Comparison of ENCODE assay signal across 11 cellular contexts in the genomic region with DNA sequence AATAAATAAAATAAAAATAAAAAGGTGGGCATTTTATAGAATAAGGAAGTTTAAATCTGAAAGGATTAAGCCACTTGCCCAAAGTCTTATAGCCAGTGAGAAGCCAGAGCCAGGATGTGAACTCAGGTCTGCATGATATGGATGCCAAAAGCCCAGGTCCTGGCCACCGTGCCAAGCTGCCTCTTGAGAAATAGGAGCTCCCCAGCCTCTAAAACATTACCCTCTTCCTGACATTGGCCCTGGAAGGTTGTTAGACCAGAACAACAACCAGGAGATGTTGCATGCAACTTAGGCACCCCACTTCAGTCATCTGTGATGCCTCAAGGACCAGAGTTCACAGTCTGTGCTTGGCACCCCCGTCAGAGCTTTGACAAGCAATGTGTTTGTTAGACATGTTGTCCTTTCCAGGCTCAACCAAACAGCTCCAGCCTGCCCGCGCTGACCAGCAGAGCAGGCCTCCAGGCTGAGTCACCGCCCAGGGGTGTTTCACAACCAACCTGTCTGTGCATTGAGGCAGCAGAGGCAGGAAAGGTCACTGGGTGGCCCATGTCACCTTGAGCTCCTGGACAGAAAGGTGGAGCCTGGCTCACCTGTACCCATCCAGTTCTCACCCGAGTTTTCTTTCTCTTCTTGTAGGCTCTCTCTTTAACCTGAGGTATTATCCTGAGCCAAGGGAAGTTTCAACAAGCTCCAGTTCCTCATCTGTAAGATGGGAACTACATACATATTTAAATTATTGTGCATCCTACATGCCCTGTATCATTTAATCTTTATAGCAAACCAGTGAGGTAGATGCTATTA. TPM values are rescaled to one million over a fixed set of nuclear protein-coding genes. Genes with fewer than 3 reads are reported as not detected.
DNase-seq lines count a peak whose midpoint lies in the region; ATAC-seq, FAIRE-seq and TF ChIP-seq lines count a peak whose summit lies in the region.
"Had no signal": no experiment of that assay in that cellular context is flagged by ENCODE, and none has a peak within 500 bp of the region (broad histone marks: within the 10 kb centered on the region; RNA-seq: fewer than 3 reads in every experiment).

No MANE protein-coding gene starts in this region.

- WGBS in K562 (ENCODE audit: insufficient coverage, low coverage, missing lambda C conversion rate), result 20% methylated on average over 6 of the region's 6 CpGs
- 68 to 70% methylated on average over 6 of the region's 6 CpGs for WGBS in aorta, 2 donors
- 62% methylated on average over 5 of the region's 6 CpGs for WGBS in esophagus muscularis mucosa
- 79 to 81% methylated on average over 6 of the region's 6 CpGs for WGBS in sigmoid colon, 2 donors

- TF ChIP-seq POLR2A in K562 (conservative IDR thresholded peaks at IDR 0.05) (no peak), esophagus muscularis mucosa (IDR thresholded peaks at IDR 0.05; ENCODE audit: low read depth) (no peak), sigmoid colon (IDR thresholded peaks at IDR 0.05) (no peak)

- BruUV-seq in K562 (replicated peaks; lab: Mats Ljungman, UMichigan), result no TSS peak

- intact Hi-C loops in K562 (cut with micrococcal nuclease) (no loop called here), aorta (cut with DNase I) (no loop called here), esophagus muscularis mucosa (cut with DNase I) (no loop called here), sigmoid colon (cut with DNase I) (no loop called here)

- no peak overlapping the region for H3K4me3 ChIP-seq in K562
- H3K4me3 ChIP-seq in aorta (ENCODE audit: low read length in 2 of 2), result no peak overlapping the region
- H3K4me3 ChIP-seq in esophagus muscularis mucosa, result no peak overlapping the region
- no peak overlapping the region for H3K4me3 ChIP-seq in sigmoid colon
- H3K4me3 ChIP-seq: thoracic aorta had no signal

- no peak for TF ChIP-seq EP300 in K562 (IDR thresholded peaks at IDR 0.05; ENCODE audit: low read length)
- no peak for TF ChIP-seq EP300 in esophagus muscularis mucosa (IDR thresholded peaks at IDR 0.05)
- TF ChIP-seq EP300 in sigmoid colon (IDR thresholded peaks at IDR 0.05), result no peak

- peak overlapping the region; percentile 90 for H2AFZ ChIP-seq in K562 (ENCODE audit: low read depth, low read length)

- no peaks in the 10 kb centered on the region for H4K20me1 ChIP-seq in K562 (replicated peaks; ENCODE audit: control insufficient read depth, insufficient read depth, low read length)

- POLR2A ChIA-PET in K562 (lab: Yijun Ruan, JAX), result interaction anchor here (0.9 to 7.9 kb wide), 6 partner anchors 9 to 49 kb away, joined by 3 to 102 read pairs (median 6); a partner anchor contains a TSS

- FAIRE-seq in K562 (lab: Jason Lieb, UNC), result peak; percentile 59

- H3K4me1 ChIP-seq in K562 (replicated peaks in 1 of 2; ENCODE audit: control insufficient read depth in 2 of 2, insufficient read depth in 2 of 2, low read length in 2 of 2), result peaks cover 10 to 11% of the 10 kb centered on the region in 2 experiments; a peak in 4 of 5 replicates
- no peaks in the 10 kb centered on the region for H3K4me1 ChIP-seq in aorta (ENCODE audit: control insufficient read depth in 1 of 2, insufficient read depth in 2 of 2, low read length in 2 of 2)
- no peaks in the 10 kb centered on the region for H3K4me1 ChIP-seq in esophagus muscularis mucosa
- H3K4me1 ChIP-seq in sigmoid colon, result no peaks in the 10 kb centered on the region

- H3K36me3 ChIP-seq in K562 (ENCODE audit: control insufficient read depth, insufficient read depth, low read length) (no peaks in the 10 kb centered on the region), aorta (ENCODE audit: control insufficient read depth in 1 of 2, insufficient read depth in 2 of 2, low read length in 1 of 2) (no peaks in the 10 kb centered on the region), esophagus muscularis mucosa (no peaks in the 10 kb centered on the region), sigmoid colon (no peaks in the 10 kb centered on the region)
- H3K36me3 ChIP-seq: thoracic aorta had no signal

- TF ChIP-seq CTCF in K562 (IDR thresholded peaks at IDR 0.05 in 2 of 3, conservative IDR thresholded peaks at IDR 0.05 in 1 of 3; ENCODE audit: insufficient read depth in 2 of 3, low read depth in 1 of 3, low read length in 3 of 3) (no peak), esophagus muscularis mucosa (IDR thresholded peaks at IDR 0.05) (no peak), sigmoid colon (IDR thresholded peaks at IDR 0.05) (no peak)

- peak overlapping the region; percentile 9 to 67; a peak in 3 of 4 replicates for H3K9ac ChIP-seq in K562 (ENCODE audit: insufficient read depth in 1 of 2, low read depth in 2 of 2, low read length in 2 of 2)

- DNase-seq in SKM-1 treated with dmso at 0.1 percent for 144 hours (lab: John Stamatoyannopoulos, UW; ENCODE audit: unreplicated experiment), result peak; percentile 31
- no peak for DNase-seq in SKM-1 (lab: John Stamatoyannopoulos, UW; ENCODE audit: unreplicated experiment)
- peak in 3 of 4 experiments; percentile 42 to 72 (median 63) for DNase-seq in K562 (ENCODE audit: extremely low read depth in 1 of 4, low spot score in 3 of 4)
- DNase-seq in kidney glomerular epithelial cell (lab: John Stamatoyannopoulos, UW), result peak; percentile 53
- DNase-seq in aorta, result peak; percentile 72 to 83
- no peak for DNase-seq in esophagus muscularis mucosa (ENCODE audit: extremely low spot score)
- DNase-seq in sigmoid colon, result no peak
- DNase-seq: NCI-H1436 treated with DMSO at 0.1 percent for 48 hours, T-helper 9 cell had no signal

- H3K4me2 ChIP-seq in K562 (ENCODE audit: insufficient read depth, low read length), result peak overlapping the region; percentile 33

- in situ Hi-C loops in K562 (cut with MboI), result no loop called here

- no peaks in the 10 kb centered on the region for H3K79me2 ChIP-seq in K562 (ENCODE audit: control insufficient read depth, insufficient read depth, low read length)

- ATAC-seq in K562, result peak; percentile 96
- no peak for ATAC-seq in aorta (ENCODE audit: low FRiP score)
- ATAC-seq in HG03025 (IDR thresholded peaks at IDR 0.05; ENCODE audit: low FRiP score, unreplicated experiment), result no peak

- no peaks in the 10 kb centered on the region for H3K9me3 ChIP-seq in K562 (replicated peaks; ENCODE audit: control insufficient read depth, insufficient read depth, low read depth, low read length)
- H3K9me3 ChIP-seq in aorta (ENCODE audit: control insufficient read depth, low read length), result no peaks in the 10 kb centered on the region
- no peaks in the 10 kb centered on the region for H3K9me3 ChIP-seq in esophagus muscularis mucosa
- no peaks in the 10 kb centered on the region for H3K9me3 ChIP-seq in sigmoid colon
- H3K9me3 ChIP-seq: thoracic aorta had no signal

- no peaks in the 10 kb centered on the region for H3K9me1 ChIP-seq in K562 (ENCODE audit: control insufficient read depth, insufficient read depth, low read length)

- H3K27ac ChIP-seq in K562 (ENCODE audit: extremely low read depth, low read depth, low read length), result peak overlapping the region; percentile 20; the same call in 1 of the 3 replicates
- H3K27ac ChIP-seq in aorta (ENCODE audit: low read depth in 1 of 2, low read length in 2 of 2), result no peak overlapping the region
- no peak overlapping the region for H3K27ac ChIP-seq in esophagus muscularis mucosa (replicated peaks in 1 of 4)
- H3K27ac ChIP-seq in sigmoid colon, result no peak overlapping the region
- H3K27ac ChIP-seq: thoracic aorta had no signal

- CTCF ChIA-PET in K562 (lab: Yijun Ruan, JAX; ENCODE audit: low intra/inter-chr PET ratio), result no interaction called here

- H3K27me3 ChIP-seq in K562 (ENCODE audit: control insufficient read depth in 2 of 2, insufficient read depth in 2 of 2, low read length in 2 of 2) (no peaks in the 10 kb centered on the region), aorta (ENCODE audit: control insufficient read depth in 1 of 2, insufficient read depth in 2 of 2, low read length in 1 of 2) (no peaks in the 10 kb centered on the region), esophagus muscularis mucosa (peaks cover 0 to 31% (median 2%) of the 10 kb centered on the region in 4 donors), sigmoid colon (peaks cover 0 to 5% (median 0%) of the 10 kb centered on the region in 3 donors)

- TF ChIP-seq RAD21 in K562 (CRISPR knock-in tag; conservative IDR thresholded peaks at IDR 0.05 in 1 of 2, IDR thresholded peaks at IDR 0.05 in 1 of 2), result no peak

RNA-seq across cellular contexts. Expression of a gene that starts 14.9 kb away (rescaled TPM):
- total RNA-seq in K562 (2011; cell fraction: chromatin; rRNA removed; ENCODE audit: low replicate concordance), result 16.8 and 18.9 TPM in 2 replicates
- 19.2 and 20.0 TPM in 2 replicates for total RNA-seq in K562 (2011; cell fraction: nucleolus; rRNA removed)
- 25.3 and 28.1 TPM in 2 replicates for total RNA-seq in K562 (2011; cell fraction: nucleoplasm; rRNA removed)
- total RNA-seq in K562 (2014; rRNA removed) (22.7 and 23.8 TPM in 2 replicates), K562 (2014; rRNA removed; fragmentation: Illumina TruSeq; extraction: Trizol) (21.1 and 22.0 TPM in 2 replicates), K562 (2015; rRNA removed; fragmentation: Illumina TruSeq; extraction: Trizol) (24.1 and 24.5 TPM in 2 replicates), K562 (2021) (19.1 and 21.0 TPM in 2 replicates), aorta (10 to 100 TPM in 1 of 2 donors, 1 to 10 TPM in 1; 9.4 to 11.5 TPM), esophagus muscularis mucosa (10 to 100 TPM in 3 of 4 donors, 1 to 10 TPM in 1; 8.0 to 14.5 (median 12.9) TPM), sigmoid colon (10 to 100 TPM in 3 of 4 donors, 1 to 10 TPM in 1; 5.2 to 21.6 (median 12.7) TPM)
- polyA plus RNA-seq in K562 (2011; rRNA removed) (28.9 and 33.2 TPM in 2 replicates), K562 (2014; fragmentation: Illumina TruSeq; extraction: Trizol) (23.8 and 25.5 TPM in 2 replicates), K562 (2014; fragmentation: Nextera tagmentation; extraction: Ambion mirVana) (10 to 100 TPM; 38.6 to 50.6 TPM), K562 (2014; rRNA removed) (15.2 and 16.9 TPM in 2 replicates), aorta (10 to 100 TPM in 1 of 2 donors, 1 to 10 TPM in 1; 8.0 to 21.3 TPM), sigmoid colon (10 to 100 TPM; 16.2 to 31.8 (median 31.0) TPM)
- polyA plus RNA-seq in K562 (2011; cell fraction: cytosol; rRNA removed), result 38.5 and 46.2 TPM in 2 replicates
- polyA plus RNA-seq in K562 (2011; cell fraction: nucleus; rRNA removed), result 24.2 and 34.9 TPM in 2 replicates
- polyA plus RNA-seq in K562 (2012), result 25.0 and 32.1 TPM in 2 replicates
- polyA minus RNA-seq in K562 (2011; rRNA and poly(A)+ RNA removed), result 88.8 and 95.6 TPM in 2 replicates
- 22.8 and 25.4 TPM in 2 replicates for polyA minus RNA-seq in K562 (2011; cell fraction: cytosol; rRNA and poly(A)+ RNA removed)
- 7.9 and 17.3 TPM in 2 replicates for polyA minus RNA-seq in K562 (2011; cell fraction: nucleus; rRNA and poly(A)+ RNA removed)

RNA-seq across cellular contexts. Expression of a gene that starts 54.6 kb away (rescaled TPM):
- 14.6 and 34.6 TPM in 2 replicates for total RNA-seq in K562 (2011; cell fraction: chromatin; rRNA removed; ENCODE audit: low replicate concordance)
- total RNA-seq in K562 (2011; cell fraction: nucleolus; rRNA removed), result 26.1 and 26.2 TPM in 2 replicates
- 23.4 and 26.2 TPM in 2 replicates for total RNA-seq in K562 (2011; cell fraction: nucleoplasm; rRNA removed)
- total RNA-seq in K562 (2014; rRNA removed) (54.4 and 55.3 TPM in 2 replicates), K562 (2014; rRNA removed; fragmentation: Illumina TruSeq; extraction: Trizol) (16.8 and 16.9 TPM in 2 replicates), K562 (2015; rRNA removed; fragmentation: Illumina TruSeq; extraction: Trizol) (9.4 and 10.0 TPM in 2 replicates), K562 (2021) (61.1 and 71.3 TPM in 2 replicates), aorta (10 to 100 TPM in 1 of 2 donors, 1 to 10 TPM in 1; 9.8 to 11.1 TPM), esophagus muscularis mucosa (10 to 100 TPM in 3 of 4 donors, 1 to 10 TPM in 1; 7.5 to 16.4 (median 11.9) TPM), sigmoid colon (1 to 10 TPM; 4.9 to 6.3 (median 5.9) TPM)
- polyA plus RNA-seq in K562 (2011; rRNA removed) (15.4 and 34.4 TPM in 2 replicates), K562 (2014; fragmentation: Illumina TruSeq; extraction: Trizol) (47.6 and 61.0 TPM in 2 replicates), K562 (2014; fragmentation: Nextera tagmentation; extraction: Ambion mirVana) (1 to 10 TPM; 3.7 to 5.4 TPM), K562 (2014; rRNA removed) (40.8 and 47.3 TPM in 2 replicates), aorta (1 to 10 TPM; 5.3 to 5.6 TPM), sigmoid colon (10 to 100 TPM; 12.9 to 36.5 (median 16.8) TPM)
- 28.3 and 29.9 TPM in 2 replicates for polyA plus RNA-seq in K562 (2011; cell fraction: cytosol; rRNA removed)
- polyA plus RNA-seq in K562 (2011; cell fraction: nucleus; rRNA removed), result 26.7 and 31.1 TPM in 2 replicates
- 24.3 and 118 TPM in 2 replicates for polyA plus RNA-seq in K562 (2012)
- 13.4 and 14.9 TPM in 2 replicates for polyA minus RNA-seq in K562 (2011; rRNA and poly(A)+ RNA removed)
- 15.4 and 28.6 TPM in 2 replicates for polyA minus RNA-seq in K562 (2011; cell fraction: cytosol; rRNA and poly(A)+ RNA removed)
- polyA minus RNA-seq in K562 (2011; cell fraction: nucleus; rRNA and poly(A)+ RNA removed), result 6.6 and 11.0 TPM in 2 replicates

RNA-seq across cellular contexts. Expression of a gene that starts 55.6 kb away (rescaled TPM):
- total RNA-seq in K562 (2011; cell fraction: chromatin; rRNA removed; ENCODE audit: low replicate concordance), result 24.0 and 41.2 TPM in 2 replicates
- 12.5 and 16.1 TPM in 2 replicates for total RNA-seq in K562 (2011; cell fraction: nucleolus; rRNA removed)
- 26.8 and 45.1 TPM in 2 replicates for total RNA-seq in K562 (2011; cell fraction: nucleoplasm; rRNA removed)
- total RNA-seq in K562 (2014; rRNA removed), result 6.4 and 8.7 TPM in 2 replicates
- total RNA-seq in K562 (2014; rRNA removed; fragmentation: Illumina TruSeq; extraction: Trizol), result 13.9 and 18.2 TPM in 2 replicates
- total RNA-seq in K562 (2015; rRNA removed; fragmentation: Illumina TruSeq; extraction: Trizol), result 17.5 and 17.7 TPM in 2 replicates
- total RNA-seq in K562 (2021), result 28.6 and 34.6 TPM in 2 replicates
- 11.9 and 14.0 TPM in 2 replicates for polyA plus RNA-seq in K562 (2011; rRNA removed)
- polyA plus RNA-seq in K562 (2011; cell fraction: cytosol; rRNA removed), result 9.5 and 18.8 TPM in 2 replicates
- polyA plus RNA-seq in K562 (2011; cell fraction: nucleus; rRNA removed), result 10.0 and 10.8 TPM in 2 replicates
- polyA plus RNA-seq in K562 (2012), result 22.7 and 23.1 TPM in 2 replicates
- polyA plus RNA-seq in K562 (2014; fragmentation: Illumina TruSeq; extraction: Trizol), result 37.9 and 43.6 TPM in 2 replicates
- polyA plus RNA-seq in K562 (2014; fragmentation: Nextera tagmentation; extraction: Ambion mirVana), result 10 to 100 TPM; 12.8 to 14.2 TPM
- polyA plus RNA-seq in K562 (2014; rRNA removed), result 18.2 and 18.5 TPM in 2 replicates
- polyA minus RNA-seq in K562 (2011; rRNA and poly(A)+ RNA removed), result 16.3 and 18.6 TPM in 2 replicates
- polyA minus RNA-seq in K562 (2011; cell fraction: cytosol; rRNA and poly(A)+ RNA removed), result 11.1 and 12.5 TPM in 2 replicates
- 4.4 and 7.9 TPM in 2 replicates for polyA minus RNA-seq in K562 (2011; cell fraction: nucleus; rRNA and poly(A)+ RNA removed)
- 10 to 100 TPM; 32.4 to 38.9 TPM for total RNA-seq in aorta
- 10 to 100 TPM; 11.3 to 20.1 TPM for polyA plus RNA-seq in aorta
- total RNA-seq in esophagus muscularis mucosa, result 10 to 100 TPM; 21.0 to 32.4 (median 27.7) TPM
- total RNA-seq in sigmoid colon, result 10 to 100 TPM; 35.2 to 57.4 (median 38.4) TPM
- 10 to 100 TPM; 21.6 to 31.9 (median 24.4) TPM for polyA plus RNA-seq in sigmoid colon

Comparison
In these comparisons a context has a peak if more than half of its experiments do, and no peak if none do; other contexts are left out.
1. DNase-seq: peak in SKM-1 treated with dmso at 0.1 percent for 144 hours (single experiment), K562 (3 of 4), kidney glomerular epithelial cell (single experiment) and aorta (2 of 2); none in SKM-1 (single experiment), esophagus muscularis mucosa (single experiment) and sigmoid colon (single experiment).